ENCODE assay signal across 4 cellular contexts in the genomic region with DNA sequence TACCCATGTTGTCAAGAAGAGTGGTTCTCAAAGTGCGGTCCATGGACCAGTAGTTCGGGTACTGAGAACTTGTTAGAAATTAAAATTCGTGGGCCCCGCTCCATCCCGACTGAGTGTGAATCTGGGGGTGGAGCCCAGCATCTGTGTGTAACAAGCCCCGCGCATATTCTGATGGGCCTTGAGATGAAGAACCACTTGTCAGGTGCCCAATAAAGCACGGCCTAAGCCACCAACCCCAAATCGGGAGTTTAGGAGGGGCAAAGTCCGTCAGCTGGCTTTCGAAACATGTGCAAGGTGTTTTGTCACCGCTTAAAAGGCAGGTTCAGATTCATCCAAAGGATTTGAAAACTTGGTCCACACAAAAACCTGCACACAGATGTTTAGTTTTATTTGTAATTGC.
TF ChIP-seq lines count a peak whose summit lies in the region.

No MANE protein-coding gene starts in this region.

TF ChIP-seq in SK-N-SH, 30 proteins besides CTCF, POLR2A, EP300 and RAD21:
- TF ChIP-seq POLR2AphosphoS5 (IDR thresholded peaks at IDR 0.05; ENCODE audit: low read depth, low read length) = peak; percentile 27; the same call in 1 of the 2 replicates
- TF ChIP-seq, protein P1, sequence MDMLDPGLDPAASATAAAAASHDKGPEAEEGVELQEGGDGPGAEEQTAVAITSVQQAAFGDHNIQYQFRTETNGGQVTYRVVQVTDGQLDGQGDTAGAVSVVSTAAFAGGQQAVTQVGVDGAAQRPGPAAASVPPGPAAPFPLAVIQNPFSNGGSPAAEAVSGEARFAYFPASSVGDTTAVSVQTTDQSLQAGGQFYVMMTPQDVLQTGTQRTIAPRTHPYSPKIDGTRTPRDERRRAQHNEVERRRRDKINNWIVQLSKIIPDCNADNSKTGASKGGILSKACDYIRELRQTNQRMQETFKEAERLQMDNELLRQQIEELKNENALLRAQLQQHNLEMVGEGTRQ (IDR thresholded peaks at IDR 0.05; ENCODE audit: borderline replicate concordance, low read depth, low read length) = no peak
- TF ChIP-seq, protein P2, sequence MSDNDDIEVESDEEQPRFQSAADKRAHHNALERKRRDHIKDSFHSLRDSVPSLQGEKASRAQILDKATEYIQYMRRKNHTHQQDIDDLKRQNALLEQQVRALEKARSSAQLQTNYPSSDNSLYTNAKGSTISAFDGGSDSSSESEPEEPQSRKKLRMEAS (IDR thresholded peaks at IDR 0.05; ENCODE audit: low read depth) = no peak
- no peak for TF ChIP-seq PBX3 (IDR thresholded peaks at IDR 0.05)

TF ChIP-seq in SK-N-SH treated with all-trans-retinoic acid at 6 μM for 48 hours, 23 proteins besides CTCF, POLR2A, EP300 and RAD21:
- no peak for TF ChIP-seq ARNTL (CRISPR knock-in tag; IDR thresholded peaks at IDR 0.05; ENCODE audit: borderline replicate concordance, low read depth)
- no peak for TF ChIP-seq ESRRG (CRISPR knock-in tag; IDR thresholded peaks at IDR 0.05)
- no peak for TF ChIP-seq CSDC2 (CRISPR knock-in tag; IDR thresholded peaks at IDR 0.05)
- TF ChIP-seq BACH2 (CRISPR knock-in tag; IDR thresholded peaks at IDR 0.05; ENCODE audit: borderline replicate concordance) = no peak
- TF ChIP-seq ZFP3 (CRISPR knock-in tag; IDR thresholded peaks at IDR 0.05) = no peak
- no peak for TF ChIP-seq ISL1 (CRISPR knock-in tag; IDR thresholded peaks at IDR 0.05)
- TF ChIP-seq OSR1 (CRISPR knock-in tag; IDR thresholded peaks at IDR 0.05) = no peak
- no peak for TF ChIP-seq ZNF565 (CRISPR knock-in tag; conservative IDR thresholded peaks at IDR 0.05; ENCODE audit: low read depth)
- TF ChIP-seq, protein P3, sequence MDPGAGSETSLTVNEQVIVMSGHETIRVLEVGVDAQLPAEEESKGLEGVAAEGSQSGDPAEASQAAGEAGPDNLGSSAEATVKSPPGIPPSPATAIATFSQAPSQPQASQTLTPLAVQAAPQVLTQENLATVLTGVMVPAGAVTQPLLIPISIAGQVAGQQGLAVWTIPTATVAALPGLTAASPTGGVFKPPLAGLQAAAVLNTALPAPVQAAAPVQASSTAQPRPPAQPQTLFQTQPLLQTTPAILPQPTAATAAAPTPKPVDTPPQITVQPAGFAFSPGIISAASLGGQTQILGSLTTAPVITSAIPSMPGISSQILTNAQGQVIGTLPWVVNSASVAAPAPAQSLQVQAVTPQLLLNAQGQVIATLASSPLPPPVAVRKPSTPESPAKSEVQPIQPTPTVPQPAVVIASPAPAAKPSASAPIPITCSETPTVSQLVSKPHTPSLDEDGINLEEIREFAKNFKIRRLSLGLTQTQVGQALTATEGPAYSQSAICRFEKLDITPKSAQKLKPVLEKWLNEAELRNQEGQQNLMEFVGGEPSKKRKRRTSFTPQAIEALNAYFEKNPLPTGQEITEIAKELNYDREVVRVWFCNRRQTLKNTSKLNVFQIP (CRISPR knock-in tag; IDR thresholded peaks at IDR 0.05; ENCODE audit: borderline replicate concordance, low read depth) = no peak
- TF ChIP-seq SNAI2 (CRISPR knock-in tag; IDR thresholded peaks at IDR 0.05) = no peak
- TF ChIP-seq, protein P4, sequence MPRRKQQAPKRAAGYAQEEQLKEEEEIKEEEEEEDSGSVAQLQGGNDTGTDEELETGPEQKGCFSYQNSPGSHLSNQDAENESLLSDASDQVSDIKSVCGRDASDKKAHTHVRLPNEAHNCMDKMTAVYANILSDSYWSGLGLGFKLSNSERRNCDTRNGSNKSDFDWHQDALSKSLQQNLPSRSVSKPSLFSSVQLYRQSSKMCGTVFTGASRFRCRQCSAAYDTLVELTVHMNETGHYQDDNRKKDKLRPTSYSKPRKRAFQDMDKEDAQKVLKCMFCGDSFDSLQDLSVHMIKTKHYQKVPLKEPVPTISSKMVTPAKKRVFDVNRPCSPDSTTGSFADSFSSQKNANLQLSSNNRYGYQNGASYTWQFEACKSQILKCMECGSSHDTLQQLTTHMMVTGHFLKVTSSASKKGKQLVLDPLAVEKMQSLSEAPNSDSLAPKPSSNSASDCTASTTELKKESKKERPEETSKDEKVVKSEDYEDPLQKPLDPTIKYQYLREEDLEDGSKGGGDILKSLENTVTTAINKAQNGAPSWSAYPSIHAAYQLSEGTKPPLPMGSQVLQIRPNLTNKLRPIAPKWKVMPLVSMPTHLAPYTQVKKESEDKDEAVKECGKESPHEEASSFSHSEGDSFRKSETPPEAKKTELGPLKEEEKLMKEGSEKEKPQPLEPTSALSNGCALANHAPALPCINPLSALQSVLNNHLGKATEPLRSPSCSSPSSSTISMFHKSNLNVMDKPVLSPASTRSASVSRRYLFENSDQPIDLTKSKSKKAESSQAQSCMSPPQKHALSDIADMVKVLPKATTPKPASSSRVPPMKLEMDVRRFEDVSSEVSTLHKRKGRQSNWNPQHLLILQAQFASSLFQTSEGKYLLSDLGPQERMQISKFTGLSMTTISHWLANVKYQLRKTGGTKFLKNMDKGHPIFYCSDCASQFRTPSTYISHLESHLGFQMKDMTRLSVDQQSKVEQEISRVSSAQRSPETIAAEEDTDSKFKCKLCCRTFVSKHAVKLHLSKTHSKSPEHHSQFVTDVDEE (CRISPR knock-in tag; IDR thresholded peaks at IDR 0.05) = no peak

TF ChIP-seq in HCT116, 20 proteins besides CTCF, POLR2A, EP300 and RAD21:
- TF ChIP-seq CBX3 (IDR thresholded peaks at IDR 0.05; ENCODE audit: low read depth) (no peak), ZNF274 (IDR thresholded peaks at IDR 0.05; ENCODE audit: low read depth, low read length) (no peak), EZH2phosphoT487 (IDR thresholded peaks at IDR 0.05; ENCODE audit: borderline replicate concordance) (no peak), ELF1 (IDR thresholded peaks at IDR 0.05; ENCODE audit: borderline replicate concordance, low read depth) (no peak), POLR2AphosphoS5 (IDR thresholded peaks at IDR 0.05; ENCODE audit: low read depth, low read length) (no peak), CEBPB (IDR thresholded peaks at IDR 0.05; ENCODE audit: low read depth) (no peak), EZH2 (IDR thresholded peaks at IDR 0.05) (no peak), FOSL1 (IDR thresholded peaks at IDR 0.05; ENCODE audit: low read depth) (no peak), ZFX (IDR thresholded peaks at IDR 0.05) (no peak), JUND (IDR thresholded peaks at IDR 0.05) (no peak)
- TF ChIP-seq, protein P5, sequence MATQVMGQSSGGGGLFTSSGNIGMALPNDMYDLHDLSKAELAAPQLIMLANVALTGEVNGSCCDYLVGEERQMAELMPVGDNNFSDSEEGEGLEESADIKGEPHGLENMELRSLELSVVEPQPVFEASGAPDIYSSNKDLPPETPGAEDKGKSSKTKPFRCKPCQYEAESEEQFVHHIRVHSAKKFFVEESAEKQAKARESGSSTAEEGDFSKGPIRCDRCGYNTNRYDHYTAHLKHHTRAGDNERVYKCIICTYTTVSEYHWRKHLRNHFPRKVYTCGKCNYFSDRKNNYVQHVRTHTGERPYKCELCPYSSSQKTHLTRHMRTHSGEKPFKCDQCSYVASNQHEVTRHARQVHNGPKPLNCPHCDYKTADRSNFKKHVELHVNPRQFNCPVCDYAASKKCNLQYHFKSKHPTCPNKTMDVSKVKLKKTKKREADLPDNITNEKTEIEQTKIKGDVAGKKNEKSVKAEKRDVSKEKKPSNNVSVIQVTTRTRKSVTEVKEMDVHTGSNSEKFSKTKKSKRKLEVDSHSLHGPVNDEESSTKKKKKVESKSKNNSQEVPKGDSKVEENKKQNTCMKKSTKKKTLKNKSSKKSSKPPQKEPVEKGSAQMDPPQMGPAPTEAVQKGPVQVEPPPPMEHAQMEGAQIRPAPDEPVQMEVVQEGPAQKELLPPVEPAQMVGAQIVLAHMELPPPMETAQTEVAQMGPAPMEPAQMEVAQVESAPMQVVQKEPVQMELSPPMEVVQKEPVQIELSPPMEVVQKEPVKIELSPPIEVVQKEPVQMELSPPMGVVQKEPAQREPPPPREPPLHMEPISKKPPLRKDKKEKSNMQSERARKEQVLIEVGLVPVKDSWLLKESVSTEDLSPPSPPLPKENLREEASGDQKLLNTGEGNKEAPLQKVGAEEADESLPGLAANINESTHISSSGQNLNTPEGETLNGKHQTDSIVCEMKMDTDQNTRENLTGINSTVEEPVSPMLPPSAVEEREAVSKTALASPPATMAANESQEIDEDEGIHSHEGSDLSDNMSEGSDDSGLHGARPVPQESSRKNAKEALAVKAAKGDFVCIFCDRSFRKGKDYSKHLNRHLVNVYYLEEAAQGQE (IDR thresholded peaks at IDR 0.05; ENCODE audit: low read depth) = no peak

TF ChIP-seq in K562, 482 proteins besides CTCF, POLR2A, EP300 and RAD21:
- no peak for TF ChIP-seq SRSF3 (IDR thresholded peaks at IDR 0.05; ENCODE audit: insufficient read depth, low read length)
- TF ChIP-seq PHB2 (IDR thresholded peaks at IDR 0.05; ENCODE audit: low read depth) = no peak
- no peak for TF ChIP-seq ZBTB17 (CRISPR knock-in tag; IDR thresholded peaks at IDR 0.05)
- TF ChIP-seq HDAC1 (IDR thresholded peaks at IDR 0.05) = no peak
- TF ChIP-seq SUPT5H (IDR thresholded peaks at IDR 0.05) = 0 out of 2 replicates have a peak, but pooled peaks have one; percentile 26
